Comparison of ENCODE assay signal across 8 cellular contexts in genomic region chr18:80034068-80034851, GRCh38. TPM values are rescaled to one million over a fixed set of nuclear protein-coding genes. Genes with fewer than 3 reads are reported as not detected.
DNase-seq lines count a peak whose midpoint lies in the region; ATAC-seq and TF ChIP-seq lines count a peak whose summit lies in the region.

Gene RBFA, plus strand, starts transcription at chr18:80034434. Its CDS starts 62 bp downstream, at chr18:80034496.

- TF ChIP-seq CTCF in BJ (IDR thresholded peaks at IDR 0.05; ENCODE audit: insufficient read depth, low read depth, low read length) = peak; percentile 53
- TF ChIP-seq CTCF in coronary artery (IDR thresholded peaks at IDR 0.05) = no peak

- peak within 1 kb of the TSS; percentile 68 to 85 for H3K27ac ChIP-seq in coronary artery

- CTCF ChIA-PET in BJ (lab: Yijun Ruan, JAX) = interaction anchor here (0.9 to 2.0 kb wide), 4 partner anchors 9 to 223 kb away, joined by 3 to 6 read pairs (median 4); no protein-coding TSS in a partner anchor

- H3K36me3 ChIP-seq in BJ (ENCODE audit: control insufficient read depth, insufficient read depth, low read length) = peaks cover 2% of the 10 kb centered on the region; the same call in 1 of the 2 replicates

- no peaks in the 10 kb centered on the region for H3K27me3 ChIP-seq in BJ (ENCODE audit: control insufficient read depth, insufficient read depth, low read length)

- DNase-seq in BJ (ENCODE audit: low read depth) (peak; percentile 82), GM19240 (ENCODE audit: insufficient read length, low spot score) (peak; percentile 97), NCI-H524 treated with DMSO at 0.1 percent for 48 hours (lab: John Stamatoyannopoulos, UW) (peak; percentile 88), coronary artery (ENCODE audit: low spot score) (peak; percentile 99), left kidney (ENCODE audit: low read depth, low spot score) (peak; percentile 99)
- DNase-seq in activated CD4-positive, alpha-beta T cell treated with anti-CD3 and anti-CD28 coated beads for 48 hours = peak; percentile 100
- DNase-seq in stimulated activated CD4-positive, alpha-beta T cell treated with anti-CD3 and anti-CD28 coated beads, Interleukin-2, amount 100 ng/mL, for 24 hours = peak; percentile 100

- peak; percentile 71 for ATAC-seq in HG03460 (IDR thresholded peaks at IDR 0.05; ENCODE audit: unreplicated experiment)

- POLR2A ChIA-PET in BJ (lab: Charles Lee) = interaction anchor here (0.5 to 0.6 kb wide), 4 partner anchors 49 to 135 kb away, joined by 3 to 20 read pairs (median 8); no protein-coding TSS in a partner anchor

- H3K4me3 ChIP-seq in BJ (ENCODE audit: low read depth, low read length) (peak within 1 kb of the TSS; percentile 87), coronary artery (peak within 1 kb of the TSS; percentile 80)

RNA-seq across cellular contexts. Expression of gene RBFA, which starts in this region (rescaled TPM):
- 26.1 and 32.4 TPM in 2 replicates for polyA plus RNA-seq in BJ (2011; rRNA removed)
- 8.7 and 14.3 TPM in 2 replicates for polyA minus RNA-seq in BJ (2011; rRNA and poly(A)+ RNA removed)

Comparison
In these comparisons a context has a peak if more than half of its experiments do, and no peak if none do; other contexts are left out.
1. Peak in every context shown above with its lines: DNase-seq, ATAC-seq, H3K4me3 ChIP-seq and H3K27ac ChIP-seq.